Comparison of ENCODE assay signal across 14 cellular contexts in the genomic region with DNA sequence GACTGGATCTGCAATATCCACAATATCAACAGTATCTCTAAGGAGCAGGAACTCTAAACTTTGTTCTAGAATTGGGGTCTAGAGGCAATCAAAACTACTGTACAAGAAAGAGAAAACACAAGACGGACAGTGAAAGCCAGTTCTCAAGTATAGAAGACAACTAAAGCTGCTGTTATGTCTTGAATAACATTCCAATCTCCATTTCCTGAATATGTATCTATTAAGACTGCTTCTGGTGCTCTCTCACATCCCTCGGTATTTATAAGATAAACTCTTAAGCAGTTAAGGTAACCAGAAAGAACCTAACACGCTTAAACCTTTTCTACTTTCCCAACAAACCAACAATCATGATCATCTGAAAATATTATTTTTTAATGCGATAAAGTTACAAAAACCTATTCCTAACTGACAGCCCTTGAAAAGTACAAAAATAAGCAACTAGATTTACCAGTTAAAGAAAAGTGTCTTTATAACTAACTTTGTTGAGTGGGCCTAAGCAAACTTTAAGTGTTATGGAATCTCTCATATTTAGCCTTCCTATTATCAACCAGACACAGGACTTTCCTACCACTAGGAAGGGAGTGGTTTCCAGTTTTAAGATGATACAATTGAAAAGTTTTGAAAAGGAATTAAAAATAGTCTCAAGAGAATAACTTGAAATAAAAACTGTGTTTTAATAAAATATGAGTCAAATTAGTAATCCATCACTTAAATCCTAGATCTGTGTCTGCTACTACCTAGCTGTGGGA. TPM values are rescaled to one million over a fixed set of nuclear protein-coding genes. Genes with fewer than 3 reads are reported as not detected.
DNase-seq lines count a peak whose midpoint lies in the region; ATAC-seq, FAIRE-seq and TF ChIP-seq lines count a peak whose summit lies in the region.
"Had no signal": no experiment of that assay in that cellular context is flagged by ENCODE, and none has a peak within 500 bp of the region (broad histone marks: within the 10 kb centered on the region; RNA-seq: fewer than 3 reads in every experiment).

No MANE protein-coding gene starts in this region.

- TF ChIP-seq POLR2A in A549 (IDR thresholded peaks at IDR 0.05; ENCODE audit: low read length) (no peak), esophagus muscularis mucosa (IDR thresholded peaks at IDR 0.05; ENCODE audit: low read depth) (no peak)

- ATAC-seq in A549: peak in 1 of 2 experiments; percentile 24; a peak in 3 of 6 replicates
- ATAC-seq: foreskin keratinocyte had no signal

- H3K4me3 Mint-ChIP-seq in IgD-negative memory B cell: peak overlapping the region in 3 of 4 donors; percentile 47 to 60 (median 48)
- H3K4me3 Mint-ChIP-seq: naive thymus-derived CD4-positive, alpha-beta T cell had no signal

- CTCF ChIA-PET in A549 (lab: Yijun Ruan, JAX): interaction anchor here (0.7 to 1.8 kb wide), 2 partner anchors 12 to 44 kb away, joined by 3 to 6 read pairs; no protein-coding TSS in a partner anchor

- H3K27ac Mint-ChIP-seq in IgD-negative memory B cell: peak overlapping the region; percentile 61 to 89 (median 86)

- no peak for FAIRE-seq in A549 (lab: Jason Lieb, UNC)
- FAIRE-seq: keratinocyte had no signal

- H3K4me2 ChIP-seq in A549: peak overlapping the region; percentile 66
- H3K4me2 ChIP-seq: KMS-11 had no signal

- no peaks in the 10 kb centered on the region for H3K36me3 Mint-ChIP-seq in IgD-negative memory B cell

- intact Hi-C loops in esophagus muscularis mucosa (cut with DNase I): no loop called here

- no peak for TF ChIP-seq RAD21 in A549 (conservative IDR thresholded peaks at IDR 0.05 in 1 of 2, IDR thresholded peaks at IDR 0.05 in 1 of 2)

- DNase-seq in A549 (ENCODE audit: low read depth in 1 of 2, low spot score in 1 of 2) (no peak), esophagus muscularis mucosa (ENCODE audit: extremely low spot score) (no peak), KG1 (lab: John Stamatoyannopoulos, UW) (no peak), HT-29 (ENCODE audit: low spot score) (no peak), dedifferentiated amniotic fluid mesenchymal stem cell (ENCODE audit: extremely low spot score) (no peak)
- DNase-seq in stimulated activated CD4-positive, alpha-beta T cell treated with anti-CD3 and anti-CD28 coated beads, Interleukin-2, amount 100 ng/mL, for 24 hours: no peak
- DNase-seq: activated CD8-positive, alpha-beta memory T cell treated with anti-CD3 and anti-CD28 coated beads, Interleukin-2, amount 50 U/mL, for 48 hours; foreskin keratinocyte; naive thymus-derived CD4-positive, alpha-beta T cell; NCI-H774 had no signal

- no peak for TF ChIP-seq CTCF in A549 (IDR thresholded peaks at IDR 0.05)
- TF ChIP-seq CTCF in esophagus muscularis mucosa (IDR thresholded peaks at IDR 0.05): no peak
- TF ChIP-seq CTCF in neutrophil (IDR thresholded peaks at IDR 0.05): no peak

- H3K36me3 ChIP-seq in esophagus muscularis mucosa (no peaks in the 10 kb centered on the region), neutrophil (peaks cover 15% of the 10 kb centered on the region)

- H3K4me1 ChIP-seq in A549: peaks cover 69% of the 10 kb centered on the region
- H3K4me1 ChIP-seq in esophagus muscularis mucosa: peaks cover 27 to 62% (median 54%) of the 10 kb centered on the region in 4 donors
- peaks cover 42 to 51% of the 10 kb centered on the region in 2 experiments for H3K4me1 ChIP-seq in neutrophil (ENCODE audit: control insufficient read depth in 1 of 2, insufficient read depth in 1 of 2, low read depth in 1 of 2, low read length in 1 of 2)
- H3K4me1 ChIP-seq: foreskin keratinocyte had no signal

- 76% methylated on average over 4 of the region's 4 CpGs for WGBS in A549 (ENCODE audit: missing lambda C conversion rate)
- 55% methylated on average over 4 of the region's 4 CpGs for WGBS in esophagus muscularis mucosa

- no peaks in the 10 kb centered on the region for H3K9me3 Mint-ChIP-seq in IgD-negative memory B cell
- H3K9me3 Mint-ChIP-seq: naive thymus-derived CD4-positive, alpha-beta T cell had no signal

- H3K4me3 ChIP-seq in A549 (0 out of 3 replicates have a peak overlapping the region, but pooled peaks have one; percentile 9), esophagus muscularis mucosa (no peak overlapping the region), neutrophil (ENCODE audit: low read depth in 1 of 2, low read length in 1 of 2) (no peak overlapping the region)

- H3K27me3 ChIP-seq in esophagus muscularis mucosa (no peaks in the 10 kb centered on the region), neutrophil (no peaks in the 10 kb centered on the region)
- H3K27me3 ChIP-seq: foreskin keratinocyte had no signal

- TF ChIP-seq EP300 in A549 (IDR thresholded peaks at IDR 0.05) (no peak), esophagus muscularis mucosa (IDR thresholded peaks at IDR 0.05) (no peak)

- H3K27me3 Mint-ChIP-seq in IgD-negative memory B cell: no peaks in the 10 kb centered on the region
- H3K27me3 Mint-ChIP-seq: naive thymus-derived CD4-positive, alpha-beta T cell had no signal

- H3K9me3 ChIP-seq in A549: no peaks in the 10 kb centered on the region
- H3K9me3 ChIP-seq in esophagus muscularis mucosa: no peaks in the 10 kb centered on the region
- no peaks in the 10 kb centered on the region for H3K9me3 ChIP-seq in neutrophil

- peaks cover 28 to 33% (median 32%) of the 10 kb centered on the region in 3 donors for H3K4me1 Mint-ChIP-seq in IgD-negative memory B cell

- H3K27ac ChIP-seq in A549: peak overlapping the region in 1 of 2 experiments; percentile 35; a peak in 1 of 6 replicates
- H3K27ac ChIP-seq in esophagus muscularis mucosa (replicated peaks in 1 of 4): peak overlapping the region; percentile 58 to 76 (median 67)
- peak overlapping the region; percentile 66 for H3K27ac ChIP-seq in neutrophil
- H3K27ac ChIP-seq: foreskin keratinocyte, KMS-11 had no signal

- POLR2A ChIA-PET in A549 (lab: Yijun Ruan, JAX): no interaction called here

TF ChIP-seq in A549, 52 proteins besides CTCF, POLR2A, EP300 and RAD21:
- TF ChIP-seq MYC (IDR thresholded peaks at IDR 0.05; ENCODE audit: borderline replicate concordance, low read length): no peak
- TF ChIP-seq, protein P1, sequence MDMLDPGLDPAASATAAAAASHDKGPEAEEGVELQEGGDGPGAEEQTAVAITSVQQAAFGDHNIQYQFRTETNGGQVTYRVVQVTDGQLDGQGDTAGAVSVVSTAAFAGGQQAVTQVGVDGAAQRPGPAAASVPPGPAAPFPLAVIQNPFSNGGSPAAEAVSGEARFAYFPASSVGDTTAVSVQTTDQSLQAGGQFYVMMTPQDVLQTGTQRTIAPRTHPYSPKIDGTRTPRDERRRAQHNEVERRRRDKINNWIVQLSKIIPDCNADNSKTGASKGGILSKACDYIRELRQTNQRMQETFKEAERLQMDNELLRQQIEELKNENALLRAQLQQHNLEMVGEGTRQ (IDR thresholded peaks at IDR 0.05): no peak
- TF ChIP-seq, protein P2, sequence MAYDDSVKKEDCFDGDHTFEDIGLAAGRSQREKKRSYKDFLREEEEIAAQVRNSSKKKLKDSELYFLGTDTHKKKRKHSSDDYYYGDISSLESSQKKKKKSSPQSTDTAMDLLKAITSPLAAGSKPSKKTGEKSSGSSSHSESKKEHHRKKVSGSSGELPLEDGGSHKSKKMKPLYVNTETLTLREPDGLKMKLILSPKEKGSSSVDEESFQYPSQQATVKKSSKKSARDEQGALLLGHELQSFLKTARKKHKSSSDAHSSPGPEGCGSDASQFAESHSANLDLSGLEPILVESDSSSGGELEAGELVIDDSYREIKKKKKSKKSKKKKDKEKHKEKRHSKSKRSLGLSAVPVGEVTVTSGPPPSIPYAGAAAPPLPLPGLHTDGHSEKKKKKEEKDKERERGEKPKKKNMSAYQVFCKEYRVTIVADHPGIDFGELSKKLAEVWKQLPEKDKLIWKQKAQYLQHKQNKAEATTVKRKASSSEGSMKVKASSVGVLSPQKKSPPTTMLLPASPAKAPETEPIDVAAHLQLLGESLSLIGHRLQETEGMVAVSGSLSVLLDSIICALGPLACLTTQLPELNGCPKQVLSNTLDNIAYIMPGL (CRISPR knock-in tag; IDR thresholded peaks at IDR 0.05; ENCODE audit: borderline replicate concordance): no peak
- no peak for TF ChIP-seq RFX5 (IDR thresholded peaks at IDR 0.05)
- TF ChIP-seq RARB (CRISPR knock-in tag; IDR thresholded peaks at IDR 0.05): no peak
- TF ChIP-seq CBX2 (IDR thresholded peaks at IDR 0.05; ENCODE audit: borderline replicate concordance, low read depth): no peak
- TF ChIP-seq RNF2 (IDR thresholded peaks at IDR 0.05; ENCODE audit: borderline replicate concordance, low read depth): no peak
- TF ChIP-seq, protein P3, sequence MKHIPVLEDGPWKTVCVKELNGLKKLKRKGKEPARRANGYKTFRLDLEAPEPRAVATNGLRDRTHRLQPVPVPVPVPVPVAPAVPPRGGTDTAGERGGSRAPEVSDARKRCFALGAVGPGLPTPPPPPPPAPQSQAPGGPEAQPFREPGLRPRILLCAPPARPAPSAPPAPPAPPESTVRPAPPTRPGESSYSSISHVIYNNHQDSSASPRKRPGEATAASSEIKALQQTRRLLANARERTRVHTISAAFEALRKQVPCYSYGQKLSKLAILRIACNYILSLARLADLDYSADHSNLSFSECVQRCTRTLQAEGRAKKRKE (CRISPR knock-in tag; IDR thresholded peaks at IDR 0.05; ENCODE audit: low read depth): no peak

RNA-seq across cellular contexts. Expression of a gene that starts 30.7 kb away (rescaled TPM):
- polyA plus RNA-seq in A549 (2011; rRNA removed) (134 and 151 TPM in 2 replicates), A549 (2017; fragmentation: RNase III; extraction: RNeasy Plus Mini Kit Qiagen cat#74134 plus additional on column Dnase treatment) (34.6 to 41.2 TPM (median 40.8 TPM) in 3 replicates), IgD-negative memory B cell (58.3 TPM)
- 53.2 and 62.9 TPM in 2 replicates for polyA plus RNA-seq in A549 (2012; cell fraction: cytosol; rRNA removed)
- polyA plus RNA-seq in A549 (2012; cell fraction: nucleus; rRNA removed): 91.2 and 105 TPM in 2 replicates
- polyA minus RNA-seq in A549 (2011; rRNA and poly(A)+ RNA removed): 164 and 177 TPM in 2 replicates
- total RNA-seq in esophagus muscularis mucosa: 10 to 100 TPM; 49.2 to 63.4 (median 50.7) TPM
- total RNA-seq in HT-29 (2014; rRNA removed; shearing (Covaris generic)): 19.6 and 19.9 TPM in 2 replicates
